In the genomic region with DNA sequence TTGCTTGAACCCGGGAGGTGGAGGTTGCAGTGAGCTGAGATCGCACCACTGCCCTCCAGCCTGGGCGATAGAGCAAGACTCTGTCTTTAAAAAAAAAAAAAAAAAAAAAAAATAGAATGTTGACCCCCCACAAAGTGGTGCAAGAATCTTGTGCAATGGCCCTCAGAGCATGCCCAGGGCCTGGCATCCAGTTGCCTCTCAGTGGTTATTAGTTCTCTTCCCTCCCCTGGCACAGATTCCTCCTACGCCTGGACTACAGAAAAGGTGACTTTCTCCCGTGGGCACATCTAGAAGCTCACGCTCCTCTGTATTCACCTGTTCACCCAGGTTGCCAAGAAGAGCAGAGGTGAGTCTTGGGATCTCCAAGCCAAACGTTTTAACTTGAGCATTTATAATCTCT, we compare ENCODE assay signal across 23 cellular contexts. TPM values are rescaled to one million over a fixed set of nuclear protein-coding genes. Genes with fewer than 3 reads are reported as not detected.
"Had no signal": no experiment of that assay in that cellular context is flagged by ENCODE, and none has a peak within 500 bp of the region (broad histone marks: within the 10 kb centered on the region; RNA-seq: fewer than 3 reads in every experiment).

No MANE protein-coding gene starts in this region.

- H3K4me1 ChIP-seq: left lung, sigmoid colon had no signal

- H3K9me3 ChIP-seq: esophagus muscularis mucosa, left lung, sigmoid colon, testis had no signal

- H3K27me3 ChIP-seq: esophagus muscularis mucosa, hepatocyte, left lung, sigmoid colon, testis had no signal

- H3K4me3 ChIP-seq: esophagus muscularis mucosa, hepatocyte, left lung, lung, sigmoid colon, smooth muscle cell, testis had no signal

- ATAC-seq: left lung; stimulated activated memory B cell treated with anti-CD40 and anti-IgM and Interleukin-4, amounts not matched to agents 10 μg/mL and 1 μg/mL and 100 μg/mL, for 72 hours; T-cell had no signal

- H3K36me3 ChIP-seq: esophagus muscularis mucosa, left lung, sigmoid colon had no signal

- DNase-seq: activated CD4-positive, alpha-beta memory T cell treated with anti-CD3 and anti-CD28 coated beads for 36 hours; activated CD4-positive, alpha-beta T cell treated with anti-CD3 and anti-CD28 coated beads for 4 hours; activated gamma-delta T cell treated with Interleukin-2 at 50 U/mL for 16 hours; activated T-cell treated with anti-CD3 and anti-CD28 coated beads for 4 hours; aorta; caudate nucleus; glutamatergic neuron; immature natural killer cell; left lung; naive B cell; occipital lobe; sigmoid colon; stimulated activated CD4-positive, alpha-beta T cell treated with anti-CD3 and anti-CD28 coated beads, Interleukin-15, amount 100 ng/mL, for 24 hours; T-cell; trophoblast cell had no signal

- H3K27ac ChIP-seq: esophagus muscularis mucosa, hepatocyte, left lung, sigmoid colon, testis had no signal

RNA-seq across cellular contexts. Expression of a gene that starts 36.7 kb away (rescaled TPM):
- total RNA-seq: aorta, kidney epithelial cell, mesenteric fat pad, T-cell had no signal
